In genomic region chr3:126983653-126984390, GRCh38 we compare ENCODE assay signal across 8 cellular contexts. TPM values are rescaled to one million over a fixed set of nuclear protein-coding genes. Genes with fewer than 3 reads are reported as not detected.
DNase-seq lines count a peak whose midpoint lies in the region; ATAC-seq, FAIRE-seq and TF ChIP-seq lines count a peak whose summit lies in the region.

No MANE protein-coding gene starts in this region.

- intact Hi-C loops in natural killer cell (cut with micrococcal nuclease) (loop anchor here (5.0 to 10.0 kb wide), 3 partner anchors 279 to 462 kb away; partner anchors contain the start of genes CHCHD6 and CHST13), K562 (cut with micrococcal nuclease) (loop anchor here (5.0 to 10.0 kb wide), 3 partner anchors 72 to 299 kb away; no protein-coding TSS in a partner anchor)

- in situ Hi-C loops in K562 (cut with MboI) = no loop called here

- peaks cover 21 to 68% of the 10 kb centered on the region in 2 experiments for H3K4me1 ChIP-seq in K562 (replicated peaks in 1 of 2; ENCODE audit: control insufficient read depth in 2 of 2, insufficient read depth in 2 of 2, low read length in 2 of 2)
- H3K4me1 ChIP-seq in keratinocyte (ENCODE audit: control insufficient read depth, extremely low read depth, insufficient read depth, low read length) = peaks cover 29% of the 10 kb centered on the region

- H3K4me2 ChIP-seq in K562 (ENCODE audit: insufficient read depth, low read length) (peak overlapping the region; percentile 63), keratinocyte (ENCODE audit: control insufficient read depth, extremely low read depth, insufficient read depth, low read depth, low read length) (peak overlapping the region; percentile 71)

- POLR2A ChIA-PET in RWPE1 (lab: Yijun Ruan, JAX; ENCODE audit: low non-redundant PET) (no interaction called here), K562 (lab: Yijun Ruan, JAX) (interaction anchor here (0.7 kb wide), 1 partner anchor 13 kb away, joined by 4 read pairs; no protein-coding TSS in a partner anchor)

- H3K9ac ChIP-seq in K562 (ENCODE audit: insufficient read depth in 1 of 2, low read depth in 2 of 2, low read length in 2 of 2) (peak overlapping the region; percentile 63 to 90; a peak in 3 of 4 replicates), keratinocyte (ENCODE audit: control insufficient read depth, extremely low read depth, insufficient read depth, low read length) (peak overlapping the region; percentile 76)

- peaks cover 0 to 13% of the 10 kb centered on the region in 2 donors for H3K4me1 Mint-ChIP-seq in natural killer cell
- peaks cover 0 to 11% of the 10 kb centered on the region in 2 donors for H3K4me1 Mint-ChIP-seq in natural killer cell treated with Interleukin-12 subunit alpha and Interleukin-12 subunit beta and Interleukin-15 and Interleukin-18, amount 100 ng/mL, for 72 hours (ENCODE audit: low read depth in 2 of 2)

- H3K4me3 ChIP-seq in K562 = peak overlapping the region; percentile 62
- H3K4me3 ChIP-seq in keratinocyte (ENCODE audit: control insufficient read depth in 2 of 3, extremely low read depth in 1 of 3, insufficient read depth in 2 of 3, low read depth in 1 of 3, low read length in 3 of 3) = peak overlapping the region; percentile 73 to 89 (median 79)

- TF ChIP-seq CTCF in natural killer cell (IDR thresholded peaks at IDR 0.05) (no peak), RWPE1 (conservative IDR thresholded peaks at IDR 0.05; ENCODE audit: low read depth) (no peak), K562 (IDR thresholded peaks at IDR 0.05 in 2 of 3, conservative IDR thresholded peaks at IDR 0.05 in 1 of 3; ENCODE audit: insufficient read depth in 2 of 3, low read depth in 1 of 3, low read length in 3 of 3) (no peak), keratinocyte (optimal IDR thresholded peaks at IDR 0.05 in 1 of 3, IDR thresholded peaks at IDR 0.05 in 1 of 3, conservative IDR thresholded peaks at IDR 0.05 in 1 of 3; ENCODE audit: extremely low read depth in 1 of 3, insufficient read depth in 2 of 3, low read length in 3 of 3) (no peak)

- H3K27me3 Mint-ChIP-seq in natural killer cell (ENCODE audit: low read depth in 2 of 2) = peaks cover 15 to 17% of the 10 kb centered on the region in 2 donors
- H3K27me3 Mint-ChIP-seq in natural killer cell treated with Interleukin-12 subunit alpha and Interleukin-12 subunit beta and Interleukin-15 and Interleukin-18, amount 100 ng/mL, for 72 hours = peaks cover 10 to 11% of the 10 kb centered on the region in 2 donors

- no peak for TF ChIP-seq EP300 in K562 (IDR thresholded peaks at IDR 0.05; ENCODE audit: low read length)

- WGBS in K562 (ENCODE audit: insufficient coverage, low coverage, missing lambda C conversion rate) = 0% methylated on average over 5 of the region's 61 CpGs

- no peak overlapping the region for H2AFZ ChIP-seq in K562 (ENCODE audit: low read depth, low read length)
- no peak overlapping the region for H2AFZ ChIP-seq in keratinocyte (ENCODE audit: control insufficient read depth, low read length)

- no peak for TF ChIP-seq POLR2A in K562 (conservative IDR thresholded peaks at IDR 0.05)

- no peaks in the 10 kb centered on the region for H3K9me3 Mint-ChIP-seq in natural killer cell
- no peaks in the 10 kb centered on the region for H3K9me3 Mint-ChIP-seq in natural killer cell treated with Interleukin-12 subunit alpha and Interleukin-12 subunit beta and Interleukin-15 and Interleukin-18, amount 100 ng/mL, for 72 hours

- no TSS peak for BruUV-seq in K562 (replicated peaks; lab: Mats Ljungman, UMichigan)

- TF ChIP-seq RAD21 in K562 (CRISPR knock-in tag; conservative IDR thresholded peaks at IDR 0.05 in 1 of 2, IDR thresholded peaks at IDR 0.05 in 1 of 2) = no peak

- CTCF ChIA-PET in RWPE1 (lab: Yijun Ruan, JAX) = interaction anchor here (0.9 to 1.4 kb wide), 3 partner anchors 11 to 232 kb away, joined by 3 to 6 read pairs (median 3); no protein-coding TSS in a partner anchor
- CTCF ChIA-PET in K562 (lab: Yijun Ruan, JAX; ENCODE audit: low intra/inter-chr PET ratio) = interaction anchor here (0.5 to 2.0 kb wide), 3 partner anchors 109 to 460 kb away, joined by 3 to 17 read pairs (median 3); partner anchors contain the start of gene CHST13

- dilution Hi-C loops in keratinocyte (cut with MboI; ENCODE audit: extremely low pct_ligation_motif_present, low sequenced_read_pairs) = no loop called here

- peaks cover 43% of the 10 kb centered on the region for H4K20me1 ChIP-seq in K562 (replicated peaks; ENCODE audit: control insufficient read depth, insufficient read depth, low read length)
- H4K20me1 ChIP-seq in keratinocyte (ENCODE audit: control insufficient read depth, extremely low read depth, insufficient read depth, low read length) = peaks cover 37% of the 10 kb centered on the region

- H3K79me2 ChIP-seq in K562 (ENCODE audit: control insufficient read depth, insufficient read depth, low read length) = peaks cover 55% of the 10 kb centered on the region
- peaks cover 54% of the 10 kb centered on the region for H3K79me2 ChIP-seq in keratinocyte (ENCODE audit: control insufficient read depth, insufficient read depth, low read length)

- no peak for FAIRE-seq in K562 (lab: Jason Lieb, UNC)
- FAIRE-seq in keratinocyte (lab: Jason Lieb, UNC) = no peak

- H3K27me3 ChIP-seq in K562 (ENCODE audit: control insufficient read depth in 2 of 2, insufficient read depth in 2 of 2, low read length in 2 of 2) (no peaks in the 10 kb centered on the region), keratinocyte (ENCODE audit: control insufficient read depth, extremely low read depth, insufficient read depth, low read length) (no peaks in the 10 kb centered on the region)

- H3K4me3 Mint-ChIP-seq in natural killer cell = peak overlapping the region; percentile 6
- no peak overlapping the region for H3K4me3 Mint-ChIP-seq in natural killer cell treated with Interleukin-12 subunit alpha and Interleukin-12 subunit beta and Interleukin-15 and Interleukin-18, amount 100 ng/mL, for 72 hours

- DNase-seq in natural killer cell = peak; percentile 26
- DNase-seq in natural killer cell treated with Interleukin-12 subunit alpha and Interleukin-12 subunit beta and Interleukin-15 and Interleukin-18, amount 100 ng/mL, for 72 hours (ENCODE audit: low spot score) = no peak
- DNase-seq in RWPE1 (ENCODE audit: low spot score) = no peak
- peak; percentile 49 to 63 (median 61) for DNase-seq in K562 (ENCODE audit: extremely low read depth in 1 of 4, low spot score in 3 of 4)
- DNase-seq in keratinocyte (ENCODE audit: low read depth, low spot score) = no peak
- peak; percentile 40 for DNase-seq in stimulated activated CD4-positive, alpha-beta T cell treated with anti-CD3 and anti-CD28 coated beads, Interleukin-4, amount 100 ng/mL, for 1 hour
- DNase-seq in COLO829 (ENCODE audit: low spot score) = no peak

- H3K9me1 ChIP-seq in K562 (ENCODE audit: control insufficient read depth, insufficient read depth, low read length) (peaks cover 17% of the 10 kb centered on the region), keratinocyte (ENCODE audit: control insufficient read depth, extremely low read depth, insufficient read depth, low read length) (no peaks in the 10 kb centered on the region)

- peaks cover 17% of the 10 kb centered on the region; the same call in 2 of the 3 replicates for H3K36me3 ChIP-seq in K562 (ENCODE audit: control insufficient read depth, insufficient read depth, low read length)
- H3K36me3 ChIP-seq in keratinocyte (ENCODE audit: control insufficient read depth in 2 of 2, extremely low read depth in 1 of 2, insufficient read depth in 2 of 2, low read length in 2 of 2) = peaks cover 1 to 15% of the 10 kb centered on the region in 2 experiments

- no peak overlapping the region for H3K27ac Mint-ChIP-seq in natural killer cell
- no peak overlapping the region for H3K27ac Mint-ChIP-seq in natural killer cell treated with Interleukin-12 subunit alpha and Interleukin-12 subunit beta and Interleukin-15 and Interleukin-18, amount 100 ng/mL, for 72 hours

- no peak for ATAC-seq in natural killer cell
- ATAC-seq in natural killer cell treated with Interleukin-12 subunit alpha and Interleukin-12 subunit beta and Interleukin-15 and Interleukin-18, amount 100 ng/mL, for 72 hours = no peak
- ATAC-seq in K562 = peak; percentile 42
- no peak for ATAC-seq in GM21367 (IDR thresholded peaks at IDR 0.05; ENCODE audit: unreplicated experiment)

- H3K27ac ChIP-seq in RWPE1 = peak overlapping the region; percentile 79
- H3K27ac ChIP-seq in K562 (ENCODE audit: extremely low read depth, low read depth, low read length) = peak overlapping the region; percentile 65
- H3K27ac ChIP-seq in keratinocyte (ENCODE audit: control insufficient read depth, insufficient read depth, low read length) = peak overlapping the region; percentile 20

- H3K9me3 ChIP-seq in K562 (replicated peaks; ENCODE audit: control insufficient read depth, insufficient read depth, low read depth, low read length) (no peaks in the 10 kb centered on the region), keratinocyte (ENCODE audit: control insufficient read depth, low read depth, low read length) (no peaks in the 10 kb centered on the region)

- no peaks in the 10 kb centered on the region for H3K36me3 Mint-ChIP-seq in natural killer cell
- H3K36me3 Mint-ChIP-seq in natural killer cell treated with Interleukin-12 subunit alpha and Interleukin-12 subunit beta and Interleukin-15 and Interleukin-18, amount 100 ng/mL, for 72 hours = no peaks in the 10 kb centered on the region

RNA-seq across cellular contexts. Expression of gene PLXNA1, which starts 0.9 kb away (rescaled TPM):
- total RNA-seq in natural killer cell (1 to 10 TPM; 2.5 to 4.3 (median 2.8) TPM), K562 (2014; rRNA removed) (25.7 and 29.7 TPM in 2 replicates), K562 (2014; rRNA removed; fragmentation: Illumina TruSeq; extraction: Trizol) (11.4 and 14.0 TPM in 2 replicates), K562 (2015; rRNA removed; fragmentation: Illumina TruSeq; extraction: Trizol) (14.4 and 15.6 TPM in 2 replicates), K562 (2021) (49.3 and 59.9 TPM in 2 replicates)
- 1 to 10 TPM; 3.4 to 7.9 TPM for total RNA-seq in natural killer cell treated with Interleukin-12 subunit alpha and Interleukin-12 subunit beta and Interleukin-15 and Interleukin-18, amount 100 ng/mL, for 72 hours
- total RNA-seq in K562 (2011; cell fraction: chromatin; rRNA removed; ENCODE audit: low replicate concordance) = 126 and 340 TPM in 2 replicates
- total RNA-seq in K562 (2011; cell fraction: nucleolus; rRNA removed) = 201 and 257 TPM in 2 replicates
- total RNA-seq in K562 (2011; cell fraction: nucleoplasm; rRNA removed) = 135 and 137 TPM in 2 replicates
- polyA plus RNA-seq in K562 (2011; rRNA removed) (39.2 and 54.7 TPM in 2 replicates), K562 (2014; fragmentation: Illumina TruSeq; extraction: Trizol) (16.8 and 30.4 TPM in 2 replicates), K562 (2014; fragmentation: Nextera tagmentation; extraction: Ambion mirVana) (under 1 TPM; 0.23 to 0.35 TPM), K562 (2014; rRNA removed) (32.3 and 37.7 TPM in 2 replicates), keratinocyte (38.4 to 61.2 TPM (median 55.7 TPM) in 3 replicates)
- polyA plus RNA-seq in K562 (2011; cell fraction: cytosol; rRNA removed) = 30.3 and 79.8 TPM in 2 replicates
- 230 and 364 TPM in 2 replicates for polyA plus RNA-seq in K562 (2011; cell fraction: nucleus; rRNA removed)
- 30.0 and 54.1 TPM in 2 replicates for polyA plus RNA-seq in K562 (2012)
- polyA minus RNA-seq in K562 (2011; rRNA and poly(A)+ RNA removed) = 37.0 and 87.9 TPM in 2 replicates
- 46.9 and 52.1 TPM in 2 replicates for polyA minus RNA-seq in K562 (2011; cell fraction: cytosol; rRNA and poly(A)+ RNA removed)
- polyA minus RNA-seq in K562 (2011; cell fraction: nucleus; rRNA and poly(A)+ RNA removed) = 79.0 and 94.2 TPM in 2 replicates
- 19.4 TPM for polyA plus RNA-seq in keratinocyte (2011; ENCODE audit: low read depth)
- polyA plus RNA-seq in keratinocyte (2011; cell fraction: cytosol; rRNA removed) = 12.7 and 21.0 TPM in 2 replicates
- polyA plus RNA-seq in keratinocyte (2011; cell fraction: nucleus; rRNA removed) = 125 and 160 TPM in 2 replicates
- 14.8 and 74.0 TPM in 2 replicates for polyA plus RNA-seq in keratinocyte (2012; ENCODE audit: low replicate concordance)
- 150 to 269 TPM (median 153 TPM) in 3 replicates for polyA minus RNA-seq in keratinocyte
- 70.6 TPM for polyA minus RNA-seq in keratinocyte (2011; cell fraction: cytosol; rRNA and poly(A)+ RNA removed)
- polyA minus RNA-seq in keratinocyte (2011; cell fraction: nucleus; rRNA and poly(A)+ RNA removed) = 237 and 238 TPM in 2 replicates

Comparison
In these comparisons a context has a peak if more than half of its experiments do, and no peak if none do; other contexts are left out.
1. DNase-seq: peak in natural killer cell (single experiment), K562 (4 of 4) and stimulated activated CD4-positive, alpha-beta T cell treated with anti-CD3 and anti-CD28 coated beads, Interleukin-4, amount 100 ng/mL, for 1 hour (single experiment); none in natural killer cell treated with Interleukin-12 subunit alpha and Interleukin-12 subunit beta and Interleukin-15 and Interleukin-18, amount 100 ng/mL, for 72 hours (single experiment), RWPE1 (single experiment), keratinocyte (single experiment) and COLO829 (single experiment).
2. H3K27ac ChIP-seq: peak in every context shown above with its lines; median percentile 79 in RWPE1; 65 in K562; 20 in keratinocyte.